In genomic region chr22:46937185-46937584, GRCh38 we compare ENCODE assay signal across 24 cellular contexts.
"Had no signal": no experiment of that assay in that cellular context is flagged by ENCODE, and none has a peak within 500 bp of the region (broad histone marks: within the 10 kb centered on the region; RNA-seq: fewer than 3 reads in every experiment).

No MANE protein-coding gene starts in this region.

- DNase-seq: activated B cell treated with CpG ODN at 0.5 μM for 24 hours; activated CD4-positive, alpha-beta T cell treated with anti-CD3 and anti-CD28 coated beads, Interleukin-2, amount 50 U/mL, for 1 hour; activated CD8-positive, alpha-beta T cell treated with anti-CD3 and anti-CD28 coated beads for 36 hours; activated effector memory CD4-positive, alpha-beta T cell treated with Interleukin-2 at 50 U/mL for 16 hours; activated naive CD4-positive, alpha-beta T cell treated with Interleukin-2 at 50 U/mL for 16 hours; dermis blood vessel endothelial cell; effector CD8-positive, alpha-beta T cell; esophagus squamous epithelium; foreskin melanocyte; left cardiac atrium; left ventricle myocardium superior; mammary epithelial cell; naive B cell; pancreas; spleen; stimulated activated naive CD4-positive, alpha-beta T cell had no signal

- ATAC-seq: activated CD8-positive, alpha-beta T cell treated with anti-CD3 and anti-CD28 coated beads for 36 hours; left ventricle myocardium superior; T-cell had no signal

- H3K4me3 Mint-ChIP-seq: activated B cell treated with CpG ODN at 0.5 μM for 24 hours; activated CD8-positive, alpha-beta T cell treated with anti-CD3 and anti-CD28 coated beads for 36 hours; activated naive CD8-positive, alpha-beta T cell; central memory CD8-positive, alpha-beta T cell; naive B cell; neural crest cell; T-cell had no signal

- H3K9me3 Mint-ChIP-seq: activated B cell treated with CpG ODN at 0.5 μM for 24 hours; activated CD8-positive, alpha-beta T cell treated with anti-CD3 and anti-CD28 coated beads for 36 hours; central memory CD8-positive, alpha-beta T cell; naive B cell; neural crest cell; T-cell had no signal

- H3K9me3 ChIP-seq: esophagus squamous epithelium, pancreas, prostate gland, spleen, suprapubic skin, tibial nerve had no signal

- H3K27me3 Mint-ChIP-seq: activated B cell treated with CpG ODN at 0.5 μM for 24 hours; activated CD8-positive, alpha-beta T cell treated with anti-CD3 and anti-CD28 coated beads for 36 hours; activated naive CD8-positive, alpha-beta T cell; central memory CD8-positive, alpha-beta T cell; naive B cell; T-cell had no signal

- H3K27ac ChIP-seq: epithelial cell of prostate, prostate gland, suprapubic skin had no signal

- H3K27me3 ChIP-seq: esophagus squamous epithelium, pancreas, spleen, suprapubic skin, tibial nerve had no signal

- H3K36me3 ChIP-seq: esophagus squamous epithelium, pancreas, prostate gland, suprapubic skin had no signal

- H3K4me1 ChIP-seq: prostate gland had no signal

- H3K4me3 ChIP-seq: esophagus squamous epithelium, pancreas, prostate gland, spleen, suprapubic skin, tibial nerve had no signal

- H3K27ac Mint-ChIP-seq: activated B cell treated with CpG ODN at 0.5 μM for 24 hours; activated CD8-positive, alpha-beta T cell treated with anti-CD3 and anti-CD28 coated beads for 36 hours; activated naive CD8-positive, alpha-beta T cell; T-cell had no signal
